In genomic region chr20:7843613-7844012, GRCh38 we compare ENCODE assay signal across 16 cellular contexts.
DNase-seq lines count a peak whose midpoint lies in the region; ATAC-seq and TF ChIP-seq lines count a peak whose summit lies in the region.
"Had no signal": no experiment of that assay in that cellular context is flagged by ENCODE, and none has a peak within 500 bp of the region (broad histone marks: within the 10 kb centered on the region; RNA-seq: fewer than 3 reads in every experiment).

No MANE protein-coding gene starts in this region.

- no peak overlapping the region for H2BK120ac ChIP-seq in IMR-90 (ENCODE audit: low read depth, low read length)

- H3K27me3 ChIP-seq in AG04450 (ENCODE audit: control insufficient read depth, insufficient read depth, low read length) = no peaks in the 10 kb centered on the region
- no peaks in the 10 kb centered on the region; the same call in 1 of the 2 replicates for H3K27me3 ChIP-seq in IMR-90 (ENCODE audit: control insufficient read depth, insufficient read depth, low read length)
- H3K27me3 ChIP-seq in left lung = no peaks in the 10 kb centered on the region
- H3K27me3 ChIP-seq: vagina had no signal

- no peaks in the 10 kb centered on the region for H3K9me3 ChIP-seq in AG04450 (ENCODE audit: control insufficient read depth, insufficient read depth, low read length)
- H3K9me3 ChIP-seq in IMR-90 (ENCODE audit: control insufficient read depth, insufficient read depth, low read length) = no peaks in the 10 kb centered on the region
- H3K9me3 ChIP-seq in left lung = no peaks in the 10 kb centered on the region
- H3K9me3 ChIP-seq: vagina had no signal

- H3K4ac ChIP-seq in IMR-90 (ENCODE audit: low read depth, low read length) = no peak overlapping the region

- in situ Hi-C loops in IMR-90 (cut with MboI; ENCODE audit: low sequenced_read_pairs) = no loop called here

- no peak overlapping the region for H4K91ac ChIP-seq in IMR-90 (ENCODE audit: insufficient read depth, low read depth, low read length)

- H2AFZ ChIP-seq in IMR-90 (replicated peaks; ENCODE audit: low read length, poor library complexity) = no peak overlapping the region

- no TSS peak for BruUV-seq in IMR-90 (replicated peaks; lab: Mats Ljungman, UMichigan)

- H2BK15ac ChIP-seq in IMR-90 (ENCODE audit: low read depth, low read length) = no peak overlapping the region

- dilution Hi-C loops in IMR-90 (cut with HindIII; ENCODE audit: low sequenced_read_pairs, unreplicated experiment) = no loop called here

- H3K9me1 ChIP-seq in IMR-90 (ENCODE audit: insufficient read depth, low read length) = peaks cover 5% of the 10 kb centered on the region; the same call in 1 of the 2 replicates

- no peak overlapping the region for H2AK5ac ChIP-seq in IMR-90 (ENCODE audit: low read depth, low read length)

- H3K27ac ChIP-seq in AG04450 (ENCODE audit: low read depth, low read length) (no peak overlapping the region), IMR-90 (ENCODE audit: insufficient read depth, low read length) (no peak overlapping the region), left lung (no peak overlapping the region)
- H3K27ac ChIP-seq: KMS-11, vagina had no signal

- TF ChIP-seq CTCF in AG04450 (IDR thresholded peaks at IDR 0.05; ENCODE audit: low read depth, low read length) = no peak
- TF ChIP-seq CTCF in IMR-90 (conservative IDR thresholded peaks at IDR 0.05; ENCODE audit: low read depth, low read length) = no peak
- no peak for TF ChIP-seq CTCF in epithelial cell of proximal tubule (conservative IDR thresholded peaks at IDR 0.05; ENCODE audit: low read depth, low read length)
- no peak for TF ChIP-seq CTCF in left lung (IDR thresholded peaks at IDR 0.05)

- 0 out of 2 replicates have a peak, but pooled peaks cover 3% of the 10 kb centered on the region for H4K20me1 ChIP-seq in IMR-90 (ENCODE audit: insufficient read depth, low read length)

- no peak overlapping the region for H3K56ac ChIP-seq in IMR-90 (ENCODE audit: extremely low read depth, insufficient read depth, low read length)

- no peak overlapping the region for H2BK5ac ChIP-seq in IMR-90 (ENCODE audit: low read depth, low read length, poor library complexity, severe bottlenecking)

- TF ChIP-seq RAD21 in IMR-90 (IDR thresholded peaks at IDR 0.05; ENCODE audit: low read length) = no peak

- no peak overlapping the region for H3K9ac ChIP-seq in IMR-90 (ENCODE audit: low read depth, low read length)
- H3K9ac ChIP-seq: KMS-11 had no signal

- ATAC-seq in IMR-90 (ENCODE audit: low read depth) = no peak
- ATAC-seq in left lung = peak; percentile 16
- ATAC-seq in HG03378 (IDR thresholded peaks at IDR 0.05; ENCODE audit: unreplicated experiment) = no peak
- no peak for ATAC-seq in GM21447 (IDR thresholded peaks at IDR 0.05; ENCODE audit: unreplicated experiment)

- no peak overlapping the region for H4K8ac ChIP-seq in IMR-90 (ENCODE audit: low read depth in 2 of 2, low read length in 2 of 2)

- no peaks in the 10 kb centered on the region for H3K79me1 ChIP-seq in IMR-90 (ENCODE audit: low read depth in 1 of 2, low read length in 2 of 2)

- no peak overlapping the region for H2AK9ac ChIP-seq in IMR-90 (replicated peaks; ENCODE audit: low read depth, low read length, poor library complexity)

- no peak for TF ChIP-seq POLR2A in IMR-90 (IDR thresholded peaks at IDR 0.05; ENCODE audit: low read depth, low read length)

- H3K4me1 ChIP-seq in IMR-90 (ENCODE audit: control insufficient read depth, insufficient read depth, low read length) (peaks cover 4% of the 10 kb centered on the region; the same call in 1 of the 2 replicates), left lung (no peaks in the 10 kb centered on the region)

- H2BK20ac ChIP-seq in IMR-90 (ENCODE audit: low read depth, low read length) = no peak overlapping the region

- no peaks in the 10 kb centered on the region for H3K36me3 ChIP-seq in IMR-90 (ENCODE audit: control insufficient read depth, insufficient read depth, low read length)
- no peaks in the 10 kb centered on the region for H3K36me3 ChIP-seq in left lung
- H3K36me3 ChIP-seq: vagina had no signal

- no peak overlapping the region for H4K5ac ChIP-seq in IMR-90 (ENCODE audit: low read depth, low read length)

- H3K4me2 ChIP-seq in IMR-90 (ENCODE audit: low read depth, low read length) = no peak overlapping the region
- H3K4me2 ChIP-seq: KMS-11 had no signal

- H3K4me3 ChIP-seq in AG04450 (ENCODE audit: low read depth, low read length) (no peak overlapping the region), IMR-90 (ENCODE audit: insufficient read depth, low read depth, low read length) (no peak overlapping the region), epithelial cell of proximal tubule (ENCODE audit: low read depth, low read length) (no peak overlapping the region), left lung (no peak overlapping the region)
- H3K4me3 ChIP-seq: vagina had no signal

- H3K14ac ChIP-seq in IMR-90 (replicated peaks; ENCODE audit: low read depth, low read length) = no peak overlapping the region

- intact Hi-C loops in IMR-90 (cut with micrococcal nuclease) = no loop called here
- intact Hi-C loops in left lung (cut with DNase I) = no loop called here

- POLR2A ChIA-PET in AG04450 (lab: Yijun Ruan, JAX) = no interaction called here
- POLR2A ChIA-PET in IMR-90 (lab: Charles Lee; ENCODE audit: unreplicated experiment) = interaction anchor here (0.6 kb wide), 1 partner anchor 8 kb away, joined by 4 read pairs; no protein-coding TSS in a partner anchor

- CTCF ChIA-PET in AG04450 (lab: Charles Lee) (interaction anchor here (1.5 to 3.6 kb wide), 3 partner anchors 16 to 878 kb away, joined by 3 to 25 read pairs (median 4); no protein-coding TSS in a partner anchor), IMR-90 (lab: Yijun Ruan, JAX) (no interaction called here)

- H3K23ac ChIP-seq in IMR-90 (ENCODE audit: low read depth, low read length) = no peak overlapping the region

- no peak overlapping the region for H3K18ac ChIP-seq in IMR-90 (ENCODE audit: low read depth, low read length)

- DNase-seq in AG04450 (ENCODE audit: low read depth, low spot score) (peak; percentile 16), IMR-90 (peak; percentile 34), epithelial cell of proximal tubule (ENCODE audit: low read depth) (peak; percentile 64), left lung (no peak), NCI-H1930 (lab: John Stamatoyannopoulos, UW) (no peak), T1000 (lab: John Stamatoyannopoulos, UW) (no peak)
- DNase-seq: activated CD8-positive, alpha-beta memory T cell treated with anti-CD3 and anti-CD28 coated beads for 24 hours; amniotic stem cell; CD8-positive, alpha-beta memory T cell; naive B cell; NCI-H1436 treated with DMSO at 0.1 percent for 48 hours; stimulated activated CD4-positive, alpha-beta T cell treated with anti-CD3 and anti-CD28 coated beads, Interleukin-15, amount 100 ng/mL, for 24 hours had no signal

TF ChIP-seq in IMR-90, 13 proteins besides CTCF, POLR2A, EP300 and RAD21:
- TF ChIP-seq MXI1 (IDR thresholded peaks at IDR 0.05; ENCODE audit: borderline replicate concordance, low read depth, low read length) (no peak), RCOR1 (IDR thresholded peaks at IDR 0.05; ENCODE audit: insufficient replicate concordance, low read length) (no peak), RFX5 (IDR thresholded peaks at IDR 0.05; ENCODE audit: low read depth, low read length) (no peak), SMC3 (IDR thresholded peaks at IDR 0.05; ENCODE audit: low read depth, low read length) (no peak), NFE2L2 (IDR thresholded peaks at IDR 0.05; ENCODE audit: low read depth, low read length) (no peak), CEBPB (IDR thresholded peaks at IDR 0.05; ENCODE audit: low read depth, low read length) (no peak), MAFK (IDR thresholded peaks at IDR 0.05; ENCODE audit: low read depth, low read length) (no peak), CHD1 (IDR thresholded peaks at IDR 0.05; ENCODE audit: low read depth, low read length) (no peak), USF2 (IDR thresholded peaks at IDR 0.05; ENCODE audit: low read depth, low read length) (no peak), FOS (IDR thresholded peaks at IDR 0.05; ENCODE audit: low read depth, low read length) (no peak), MAZ (IDR thresholded peaks at IDR 0.05; ENCODE audit: borderline replicate concordance, low read depth, low read length) (no peak), ELK1 (IDR thresholded peaks at IDR 0.05; ENCODE audit: borderline replicate concordance, low read depth, low read length) (no peak), BHLHE40 (IDR thresholded peaks at IDR 0.05; ENCODE audit: low read depth, low read length) (no peak)

Comparison
In these comparisons a context has a peak if more than half of its experiments do, and no peak if none do; other contexts are left out.
1. DNase-seq: peak in AG04450 (single experiment), IMR-90 (single experiment) and epithelial cell of proximal tubule (single experiment); none in left lung (0 of 2), NCI-H1930 (0 of 2) and T1000 (single experiment).